In the genomic region with DNA sequence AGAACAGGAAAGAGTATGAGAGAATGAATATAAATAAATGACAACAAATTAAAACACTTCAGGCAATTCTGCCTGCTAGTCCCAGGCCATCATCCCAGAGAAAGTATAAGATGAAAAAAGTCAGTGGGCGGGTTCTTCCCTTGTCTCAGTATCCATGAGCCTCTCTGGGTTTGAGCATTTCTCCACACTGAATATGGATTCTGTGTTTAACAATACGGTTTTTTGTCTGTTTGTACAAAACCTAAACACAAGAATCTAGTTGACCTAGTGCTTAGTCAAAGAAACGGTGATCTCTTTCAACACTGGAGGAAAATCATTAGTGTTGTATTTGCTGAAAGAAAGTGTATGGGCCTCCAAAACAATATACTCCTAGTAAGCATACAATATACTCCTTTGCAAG, we compare ENCODE assay signal across 1 cellular context.
A peak's percentile ranks its signal among the peaks of the same experiment; 100 is the strongest.
TF ChIP-seq lines count a peak whose summit lies in the region.

No MANE protein-coding gene starts in this region.

TF ChIP-seq in HepG2, 621 proteins besides CTCF, POLR2A, EP300 and RAD21 (continued from another document):
- TF ChIP-seq KDM6A (CRISPR knock-in tag; IDR thresholded peaks at IDR 0.05; ENCODE audit: low read depth) (no peak), ZNF510 (CRISPR knock-in tag; IDR thresholded peaks at IDR 0.05; ENCODE audit: low read depth) (no peak), PAF1 (CRISPR knock-in tag; IDR thresholded peaks at IDR 0.05) (no peak), TAF1 (CRISPR knock-in tag; IDR thresholded peaks at IDR 0.05) (no peak), ZNF550 (CRISPR knock-in tag; IDR thresholded peaks at IDR 0.05; ENCODE audit: borderline replicate concordance) (no peak), RXRB (CRISPR knock-in tag; IDR thresholded peaks at IDR 0.05; ENCODE audit: borderline replicate concordance) (no peak), AKAP8 (CRISPR knock-in tag; IDR thresholded peaks at IDR 0.05) (no peak), RORA (CRISPR knock-in tag; IDR thresholded peaks at IDR 0.05) (no peak), FOXP1 (IDR thresholded peaks at IDR 0.05) (no peak), FOXP1 (CRISPR knock-in tag; IDR thresholded peaks at IDR 0.05) (peak; percentile 6; the same call in 1 of the 2 replicates), BCL6 (CRISPR knock-in tag; IDR thresholded peaks at IDR 0.05) (0 out of 2 replicates have a peak, but pooled peaks have one; percentile 27), MAFG (CRISPR knock-in tag; IDR thresholded peaks at IDR 0.05) (no peak), PHF5A (CRISPR knock-in tag; IDR thresholded peaks at IDR 0.05; ENCODE audit: low read depth, unreplicated experiment) (no peak), HNF4A (CRISPR knock-in tag; IDR thresholded peaks at IDR 0.05) (no peak), SYNCRIP (IDR thresholded peaks at IDR 0.05; ENCODE audit: insufficient read depth, low read depth, low read length) (no peak), SNAPC2 (CRISPR knock-in tag; IDR thresholded peaks at IDR 0.05) (no peak), SOX13 (IDR thresholded peaks at IDR 0.05) (no peak), SOX13 (CRISPR knock-in tag; conservative IDR thresholded peaks at IDR 0.05 in 1 of 2, IDR thresholded peaks at IDR 0.05 in 1 of 2) (peak in 1 of 2 experiments; percentile 39; a peak in 1 of 4 replicates), MTF1 (CRISPR knock-in tag; IDR thresholded peaks at IDR 0.05) (no peak), SOX5 (CRISPR knock-in tag; IDR thresholded peaks at IDR 0.05; ENCODE audit: borderline replicate concordance) (peak; percentile 27; the same call in 1 of the 2 replicates)
- TF ChIP-seq, protein P1, sequence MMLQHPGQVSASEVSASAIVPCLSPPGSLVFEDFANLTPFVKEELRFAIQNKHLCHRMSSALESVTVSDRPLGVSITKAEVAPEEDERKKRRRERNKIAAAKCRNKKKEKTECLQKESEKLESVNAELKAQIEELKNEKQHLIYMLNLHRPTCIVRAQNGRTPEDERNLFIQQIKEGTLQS (CRISPR knock-in tag; IDR thresholded peaks at IDR 0.05) = no peak
- TF ChIP-seq, protein P2, sequence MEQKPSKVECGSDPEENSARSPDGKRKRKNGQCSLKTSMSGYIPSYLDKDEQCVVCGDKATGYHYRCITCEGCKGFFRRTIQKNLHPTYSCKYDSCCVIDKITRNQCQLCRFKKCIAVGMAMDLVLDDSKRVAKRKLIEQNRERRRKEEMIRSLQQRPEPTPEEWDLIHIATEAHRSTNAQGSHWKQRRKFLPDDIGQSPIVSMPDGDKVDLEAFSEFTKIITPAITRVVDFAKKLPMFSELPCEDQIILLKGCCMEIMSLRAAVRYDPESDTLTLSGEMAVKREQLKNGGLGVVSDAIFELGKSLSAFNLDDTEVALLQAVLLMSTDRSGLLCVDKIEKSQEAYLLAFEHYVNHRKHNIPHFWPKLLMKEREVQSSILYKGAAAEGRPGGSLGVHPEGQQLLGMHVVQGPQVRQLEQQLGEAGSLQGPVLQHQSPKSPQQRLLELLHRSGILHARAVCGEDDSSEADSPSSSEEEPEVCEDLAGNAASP (CRISPR knock-in tag; IDR thresholded peaks at IDR 0.05; ENCODE audit: borderline replicate concordance) = no peak
- TF ChIP-seq, protein P3, sequence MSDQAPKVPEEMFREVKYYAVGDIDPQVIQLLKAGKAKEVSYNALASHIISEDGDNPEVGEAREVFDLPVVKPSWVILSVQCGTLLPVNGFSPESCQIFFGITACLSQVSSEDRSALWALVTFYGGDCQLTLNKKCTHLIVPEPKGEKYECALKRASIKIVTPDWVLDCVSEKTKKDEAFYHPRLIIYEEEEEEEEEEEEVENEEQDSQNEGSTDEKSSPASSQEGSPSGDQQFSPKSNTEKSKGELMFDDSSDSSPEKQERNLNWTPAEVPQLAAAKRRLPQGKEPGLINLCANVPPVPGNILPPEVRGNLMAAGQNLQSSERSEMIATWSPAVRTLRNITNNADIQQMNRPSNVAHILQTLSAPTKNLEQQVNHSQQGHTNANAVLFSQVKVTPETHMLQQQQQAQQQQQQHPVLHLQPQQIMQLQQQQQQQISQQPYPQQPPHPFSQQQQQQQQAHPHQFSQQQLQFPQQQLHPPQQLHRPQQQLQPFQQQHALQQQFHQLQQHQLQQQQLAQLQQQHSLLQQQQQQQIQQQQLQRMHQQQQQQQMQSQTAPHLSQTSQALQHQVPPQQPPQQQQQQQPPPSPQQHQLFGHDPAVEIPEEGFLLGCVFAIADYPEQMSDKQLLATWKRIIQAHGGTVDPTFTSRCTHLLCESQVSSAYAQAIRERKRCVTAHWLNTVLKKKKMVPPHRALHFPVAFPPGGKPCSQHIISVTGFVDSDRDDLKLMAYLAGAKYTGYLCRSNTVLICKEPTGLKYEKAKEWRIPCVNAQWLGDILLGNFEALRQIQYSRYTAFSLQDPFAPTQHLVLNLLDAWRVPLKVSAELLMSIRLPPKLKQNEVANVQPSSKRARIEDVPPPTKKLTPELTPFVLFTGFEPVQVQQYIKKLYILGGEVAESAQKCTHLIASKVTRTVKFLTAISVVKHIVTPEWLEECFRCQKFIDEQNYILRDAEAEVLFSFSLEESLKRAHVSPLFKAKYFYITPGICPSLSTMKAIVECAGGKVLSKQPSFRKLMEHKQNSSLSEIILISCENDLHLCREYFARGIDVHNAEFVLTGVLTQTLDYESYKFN (CRISPR knock-in tag; conservative IDR thresholded peaks at IDR 0.05) = peak; percentile 35; the same call in 1 of the 2 replicates
- TF ChIP-seq, protein P4, sequence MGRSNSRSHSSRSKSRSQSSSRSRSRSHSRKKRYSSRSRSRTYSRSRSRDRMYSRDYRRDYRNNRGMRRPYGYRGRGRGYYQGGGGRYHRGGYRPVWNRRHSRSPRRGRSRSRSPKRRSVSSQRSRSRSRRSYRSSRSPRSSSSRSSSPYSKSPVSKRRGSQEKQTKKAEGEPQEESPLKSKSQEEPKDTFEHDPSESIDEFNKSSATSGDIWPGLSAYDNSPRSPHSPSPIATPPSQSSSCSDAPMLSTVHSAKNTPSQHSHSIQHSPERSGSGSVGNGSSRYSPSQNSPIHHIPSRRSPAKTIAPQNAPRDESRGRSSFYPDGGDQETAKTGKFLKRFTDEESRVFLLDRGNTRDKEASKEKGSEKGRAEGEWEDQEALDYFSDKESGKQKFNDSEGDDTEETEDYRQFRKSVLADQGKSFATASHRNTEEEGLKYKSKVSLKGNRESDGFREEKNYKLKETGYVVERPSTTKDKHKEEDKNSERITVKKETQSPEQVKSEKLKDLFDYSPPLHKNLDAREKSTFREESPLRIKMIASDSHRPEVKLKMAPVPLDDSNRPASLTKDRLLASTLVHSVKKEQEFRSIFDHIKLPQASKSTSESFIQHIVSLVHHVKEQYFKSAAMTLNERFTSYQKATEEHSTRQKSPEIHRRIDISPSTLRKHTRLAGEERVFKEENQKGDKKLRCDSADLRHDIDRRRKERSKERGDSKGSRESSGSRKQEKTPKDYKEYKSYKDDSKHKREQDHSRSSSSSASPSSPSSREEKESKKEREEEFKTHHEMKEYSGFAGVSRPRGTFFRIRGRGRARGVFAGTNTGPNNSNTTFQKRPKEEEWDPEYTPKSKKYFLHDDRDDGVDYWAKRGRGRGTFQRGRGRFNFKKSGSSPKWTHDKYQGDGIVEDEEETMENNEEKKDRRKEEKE (IDR thresholded peaks at IDR 0.05) = no peak
